In the genomic region with DNA sequence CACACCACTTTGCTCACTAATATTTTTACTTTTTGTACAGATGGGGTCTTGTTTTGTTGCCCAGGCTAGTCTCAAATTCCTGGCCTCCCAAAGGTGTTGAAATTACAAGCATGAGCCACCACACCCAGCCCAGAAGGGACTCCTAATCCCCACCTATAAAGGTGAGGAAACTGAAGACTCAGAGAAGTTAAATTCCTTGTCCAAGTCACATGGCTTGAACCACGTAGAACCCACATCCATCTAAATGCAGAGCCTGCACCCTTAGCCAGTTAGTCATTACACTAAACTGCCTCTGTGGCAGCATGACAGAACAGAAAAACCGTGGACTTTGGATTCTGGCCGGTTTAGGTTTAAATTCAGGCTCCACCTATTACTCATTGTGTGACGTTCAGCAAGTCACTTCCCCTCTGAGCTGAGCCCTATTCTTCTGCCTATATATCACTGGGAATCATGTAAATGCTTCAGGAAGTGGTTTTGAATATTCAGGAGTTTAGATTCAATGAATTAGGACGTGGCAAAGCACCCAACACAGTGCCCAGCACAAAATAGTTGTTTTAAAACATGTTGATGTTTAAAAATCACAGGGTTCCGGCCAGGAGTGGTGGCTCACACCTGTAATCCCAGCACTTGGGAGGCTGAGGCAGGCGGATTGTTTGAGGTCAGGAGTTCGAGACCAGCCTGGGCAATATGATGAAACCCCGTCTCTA, we compare ENCODE assay signal across 1 cellular context.
TF ChIP-seq lines count a peak whose summit lies in the region.

No MANE protein-coding gene starts in this region.

TF ChIP-seq in HepG2, 621 proteins besides CTCF, POLR2A, EP300 and RAD21 (continued from another document and continues in another):
- no peak for TF ChIP-seq ZNF616 (CRISPR knock-in tag; IDR thresholded peaks at IDR 0.05; ENCODE audit: low read depth)
- TF ChIP-seq, protein P1, sequence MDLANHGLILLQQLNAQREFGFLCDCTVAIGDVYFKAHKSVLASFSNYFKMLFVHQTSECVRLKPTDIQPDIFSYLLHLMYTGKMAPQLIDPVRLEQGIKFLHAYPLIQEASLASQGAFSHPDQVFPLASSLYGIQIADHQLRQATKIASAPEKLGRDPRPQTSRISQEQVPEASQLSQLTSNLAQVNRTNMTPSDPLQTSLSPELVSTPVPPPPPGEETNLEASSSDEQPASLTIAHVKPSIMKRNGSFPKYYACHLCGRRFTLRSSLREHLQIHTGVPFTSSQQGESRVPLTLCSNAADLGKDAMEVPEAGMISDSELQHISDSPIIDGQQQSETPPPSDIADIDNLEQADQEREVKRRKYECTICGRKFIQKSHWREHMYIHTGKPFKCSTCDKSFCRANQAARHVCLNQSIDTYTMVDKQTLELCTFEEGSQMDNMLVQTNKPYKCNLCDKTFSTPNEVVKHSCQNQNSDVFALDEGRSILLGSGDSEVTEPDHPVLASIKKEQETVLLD (CRISPR knock-in tag; IDR thresholded peaks at IDR 0.05; ENCODE audit: low read depth): no peak
- TF ChIP-seq FOSL1 (CRISPR knock-in tag; IDR thresholded peaks at IDR 0.05; ENCODE audit: borderline replicate concordance): no peak
- no peak for TF ChIP-seq ZSCAN20 (CRISPR knock-in tag; IDR thresholded peaks at IDR 0.05; ENCODE audit: borderline replicate concordance)
- TF ChIP-seq HOXA3 (CRISPR knock-in tag; IDR thresholded peaks at IDR 0.05): peak; percentile 80
- TF ChIP-seq CEBPB (IDR thresholded peaks at IDR 0.05; ENCODE audit: borderline replicate concordance, low read depth, low read length): no peak
- no peak for TF ChIP-seq MIER2 (CRISPR knock-in tag; IDR thresholded peaks at IDR 0.05)
- no peak for TF ChIP-seq ZBTB7A (CRISPR knock-in tag; IDR thresholded peaks at IDR 0.05)
- TF ChIP-seq, protein P2, sequence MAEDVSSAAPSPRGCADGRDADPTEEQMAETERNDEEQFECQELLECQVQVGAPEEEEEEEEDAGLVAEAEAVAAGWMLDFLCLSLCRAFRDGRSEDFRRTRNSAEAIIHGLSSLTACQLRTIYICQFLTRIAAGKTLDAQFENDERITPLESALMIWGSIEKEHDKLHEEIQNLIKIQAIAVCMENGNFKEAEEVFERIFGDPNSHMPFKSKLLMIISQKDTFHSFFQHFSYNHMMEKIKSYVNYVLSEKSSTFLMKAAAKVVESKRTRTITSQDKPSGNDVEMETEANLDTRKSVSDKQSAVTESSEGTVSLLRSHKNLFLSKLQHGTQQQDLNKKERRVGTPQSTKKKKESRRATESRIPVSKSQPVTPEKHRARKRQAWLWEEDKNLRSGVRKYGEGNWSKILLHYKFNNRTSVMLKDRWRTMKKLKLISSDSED (CRISPR knock-in tag; IDR thresholded peaks at IDR 0.05): no peak
- TF ChIP-seq HNRNPUL1 (IDR thresholded peaks at IDR 0.05; ENCODE audit: low read depth, low read length): no peak
- peak; percentile 79; the same call in 1 of the 2 replicates for TF ChIP-seq ZBTB21 (CRISPR knock-in tag; IDR thresholded peaks at IDR 0.05)
- TF ChIP-seq, protein P3, sequence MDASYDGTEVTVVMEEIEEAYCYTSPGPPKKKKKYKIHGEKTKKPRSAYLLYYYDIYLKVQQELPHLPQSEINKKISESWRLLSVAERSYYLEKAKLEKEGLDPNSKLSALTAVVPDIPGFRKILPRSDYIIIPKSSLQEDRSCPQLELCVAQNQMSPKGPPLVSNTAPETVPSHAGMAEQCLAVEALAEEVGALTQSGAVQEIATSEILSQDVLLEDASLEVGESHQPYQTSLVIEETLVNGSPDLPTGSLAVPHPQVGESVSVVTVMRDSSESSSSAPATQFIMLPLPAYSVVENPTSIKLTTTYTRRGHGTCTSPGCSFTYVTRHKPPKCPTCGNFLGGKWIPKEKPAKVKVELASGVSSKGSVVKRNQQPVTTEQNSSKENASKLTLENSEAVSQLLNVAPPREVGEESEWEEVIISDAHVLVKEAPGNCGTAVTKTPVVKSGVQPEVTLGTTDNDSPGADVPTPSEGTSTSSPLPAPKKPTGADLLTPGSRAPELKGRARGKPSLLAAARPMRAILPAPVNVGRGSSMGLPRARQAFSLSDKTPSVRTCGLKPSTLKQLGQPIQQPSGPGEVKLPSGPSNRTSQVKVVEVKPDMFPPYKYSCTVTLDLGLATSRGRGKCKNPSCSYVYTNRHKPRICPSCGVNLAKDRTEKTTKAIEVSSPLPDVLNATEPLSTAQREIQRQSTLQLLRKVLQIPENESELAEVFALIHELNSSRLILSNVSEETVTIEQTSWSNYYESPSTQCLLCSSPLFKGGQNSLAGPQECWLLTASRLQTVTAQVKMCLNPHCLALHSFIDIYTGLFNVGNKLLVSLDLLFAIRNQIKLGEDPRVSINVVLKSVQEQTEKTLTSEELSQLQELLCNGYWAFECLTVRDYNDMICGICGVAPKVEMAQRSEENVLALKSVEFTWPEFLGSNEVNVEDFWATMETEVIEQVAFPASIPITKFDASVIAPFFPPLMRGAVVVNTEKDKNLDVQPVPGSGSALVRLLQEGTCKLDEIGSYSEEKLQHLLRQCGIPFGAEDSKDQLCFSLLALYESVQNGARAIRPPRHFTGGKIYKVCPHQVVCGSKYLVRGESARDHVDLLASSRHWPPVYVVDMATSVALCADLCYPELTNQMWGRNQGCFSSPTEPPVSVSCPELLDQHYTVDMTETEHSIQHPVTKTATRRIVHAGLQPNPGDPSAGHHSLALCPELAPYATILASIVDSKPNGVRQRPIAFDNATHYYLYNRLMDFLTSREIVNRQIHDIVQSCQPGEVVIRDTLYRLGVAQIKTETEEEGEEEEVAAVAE (CRISPR knock-in tag; IDR thresholded peaks at IDR 0.05; ENCODE audit: borderline replicate concordance): no peak
- peak; percentile 59; the same call in 1 of the 2 replicates for TF ChIP-seq ZNF709 (CRISPR knock-in tag; IDR thresholded peaks at IDR 0.05)
- TF ChIP-seq TGIF2 (CRISPR knock-in tag; IDR thresholded peaks at IDR 0.05): peak; percentile 82
- no peak for TF ChIP-seq NR1H2 (CRISPR knock-in tag; IDR thresholded peaks at IDR 0.05; ENCODE audit: borderline replicate concordance, low read depth)
- no peak for TF ChIP-seq FIP1L1 (IDR thresholded peaks at IDR 0.05; ENCODE audit: borderline replicate concordance, insufficient read depth, low read depth, low read length)
- no peak for TF ChIP-seq HOXA9 (CRISPR knock-in tag; IDR thresholded peaks at IDR 0.05; ENCODE audit: borderline replicate concordance)
- TF ChIP-seq ZNF343 (CRISPR knock-in tag; IDR thresholded peaks at IDR 0.05): no peak
- peak; percentile 50; the same call in 1 of the 2 replicates for TF ChIP-seq FOXA3 (CRISPR knock-in tag; IDR thresholded peaks at IDR 0.05)
- no peak for TF ChIP-seq PCBP1 (IDR thresholded peaks at IDR 0.05; ENCODE audit: borderline replicate concordance, low read depth, low read length)
- peak; percentile 53; the same call in 1 of the 2 replicates for TF ChIP-seq BRD4 (CRISPR knock-in tag; IDR thresholded peaks at IDR 0.05)
- TF ChIP-seq, protein P4, sequence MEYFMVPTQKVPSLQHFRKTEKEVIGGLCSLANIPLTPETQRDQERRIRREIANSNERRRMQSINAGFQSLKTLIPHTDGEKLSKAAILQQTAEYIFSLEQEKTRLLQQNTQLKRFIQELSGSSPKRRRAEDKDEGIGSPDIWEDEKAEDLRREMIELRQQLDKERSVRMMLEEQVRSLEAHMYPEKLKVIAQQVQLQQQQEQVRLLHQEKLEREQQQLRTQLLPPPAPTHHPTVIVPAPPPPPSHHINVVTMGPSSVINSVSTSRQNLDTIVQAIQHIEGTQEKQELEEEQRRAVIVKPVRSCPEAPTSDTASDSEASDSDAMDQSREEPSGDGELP (IDR thresholded peaks at IDR 0.05; ENCODE audit: borderline replicate concordance, low read depth): no peak
- TF ChIP-seq ZEB1 (IDR thresholded peaks at IDR 0.05; ENCODE audit: insufficient replicate concordance, low read depth): no peak
- no peak for TF ChIP-seq TAF15 (IDR thresholded peaks at IDR 0.05; ENCODE audit: low read depth, low read length, poor library complexity, severe bottlenecking)
- no peak for TF ChIP-seq HHEX (CRISPR knock-in tag; IDR thresholded peaks at IDR 0.05)
- no peak for TF ChIP-seq GZF1 (CRISPR knock-in tag; IDR thresholded peaks at IDR 0.05)
- no peak for TF ChIP-seq ZBTB42 (CRISPR knock-in tag; IDR thresholded peaks at IDR 0.05)
- TF ChIP-seq KAT7 (CRISPR knock-in tag; IDR thresholded peaks at IDR 0.05; ENCODE audit: borderline replicate concordance): no peak
- TF ChIP-seq MAFG (CRISPR knock-in tag; IDR thresholded peaks at IDR 0.05): no peak
- no peak for TF ChIP-seq ZNF564 (CRISPR knock-in tag; IDR thresholded peaks at IDR 0.05)
- no peak for TF ChIP-seq ZNF224 (CRISPR knock-in tag; IDR thresholded peaks at IDR 0.05)
- no peak for TF ChIP-seq TRAFD1 (CRISPR knock-in tag; IDR thresholded peaks at IDR 0.05; ENCODE audit: borderline replicate concordance)
- peak; percentile 66 for TF ChIP-seq ZNF574 (CRISPR knock-in tag; IDR thresholded peaks at IDR 0.05)
- no peak for TF ChIP-seq TCF12 (IDR thresholded peaks at IDR 0.05)
- no peak for TF ChIP-seq TCF12 (CRISPR knock-in tag; IDR thresholded peaks at IDR 0.05)
- no peak for TF ChIP-seq ZNF552 (CRISPR knock-in tag; IDR thresholded peaks at IDR 0.05; ENCODE audit: borderline replicate concordance)
- TF ChIP-seq RARA (CRISPR knock-in tag; IDR thresholded peaks at IDR 0.05): no peak; the same call in 1 of the 2 replicates
- TF ChIP-seq IKZF1 (IDR thresholded peaks at IDR 0.05): no peak
- TF ChIP-seq ZBTB8A (CRISPR knock-in tag; IDR thresholded peaks at IDR 0.05; ENCODE audit: borderline replicate concordance, low read depth): no peak
- no peak; the same call in 1 of the 2 replicates for TF ChIP-seq ZFP90 (CRISPR knock-in tag; IDR thresholded peaks at IDR 0.05; ENCODE audit: borderline replicate concordance)
- TF ChIP-seq ZNF280D (CRISPR knock-in tag; IDR thresholded peaks at IDR 0.05): no peak
- no peak for TF ChIP-seq TOPORS (CRISPR knock-in tag; IDR thresholded peaks at IDR 0.05)
